In genomic region chr12:22047495-22047894, GRCh38 we compare ENCODE assay signal across 10 cellular contexts. TPM values are rescaled to one million over a fixed set of nuclear protein-coding genes. Genes with fewer than 3 reads are reported as not detected.
DNase-seq lines count a peak whose midpoint lies in the region; TF ChIP-seq lines count a peak whose summit lies in the region.
"Had no signal": no experiment of that assay in that cellular context is flagged by ENCODE, and none has a peak within 500 bp of the region (broad histone marks: within the 10 kb centered on the region; RNA-seq: fewer than 3 reads in every experiment).

No MANE protein-coding gene starts in this region.

- H3K36me3 ChIP-seq in iPS-15b (ENCODE audit: control insufficient read depth, insufficient read depth, low read length), result no peaks in the 10 kb centered on the region

- CTCF ChIA-PET in activated naive CD4-positive, alpha-beta T cell treated with anti-CD3 and anti-CD28 coated beads for 36 hours (lab: Charles Lee), result interaction anchor here (0.7 to 2.1 kb wide), 6 partner anchors 9 to 367 kb away, joined by 3 to 7 read pairs (median 4); no protein-coding TSS in a partner anchor

- no peak overlapping the region for H3K9ac ChIP-seq in iPS-15b (ENCODE audit: low read depth, low read length)

- H3K4me3 Mint-ChIP-seq in activated naive CD4-positive, alpha-beta T cell treated with anti-CD3 and anti-CD28 coated beads for 36 hours, result peak overlapping the region; percentile 95
- peak overlapping the region; percentile 95 for H3K4me3 Mint-ChIP-seq in activated T-helper 1 cell treated with anti-CD3 and anti-CD28 coated beads, Interleukin-12 subunit alpha, Interleukin-12 subunit beta, Interleukin-2, Interleukin-4 antibody, amounts not matched to agents 30 ng/mL and 10 ng/mL and 1 ng/mL, durations not matched to agents 14 hours and 24 hours and 36 hours
- H3K4me3 Mint-ChIP-seq in type B pancreatic cell (peak overlapping the region; percentile 96), CD14-positive monocyte (no peak overlapping the region)

- intact Hi-C loops in activated naive CD4-positive, alpha-beta T cell treated with anti-CD3 and anti-CD28 coated beads for 36 hours (cut with micrococcal nuclease), result loop anchor here (2.0 kb wide), 3 partner anchors 113 to 609 kb away; no protein-coding TSS in a partner anchor
- intact Hi-C loops in activated T-helper 1 cell treated with anti-CD3 and anti-CD28 coated beads, Interleukin-12 subunit alpha, Interleukin-12 subunit beta, Interleukin-2, Interleukin-4 antibody, amounts not matched to agents 30 ng/mL and 10 ng/mL and 1 ng/mL, durations not matched to agents 14 hours and 24 hours and 36 hours (cut with micrococcal nuclease), result loop anchor here (2.0 to 10.0 kb wide), 6 partner anchors 390 to 637 kb away; partner anchors contain the start of genes C2CD5, ETNK1, GOLT1B and LDHB
- intact Hi-C loops in CD14-positive monocyte (cut with micrococcal nuclease), result no loop called here

- H3K4me3 ChIP-seq in iPS-15b (ENCODE audit: low read depth, low read length), result peak overlapping the region; percentile 19

- no peak for DNase-seq in activated naive CD4-positive, alpha-beta T cell treated with anti-CD3 and anti-CD28 coated beads for 36 hours
- no peak for DNase-seq in activated naive CD4-positive, alpha-beta T cell treated with Interleukin-2 at 50 U/mL for 16 hours
- DNase-seq in activated T-helper 1 cell treated with anti-CD3 and anti-CD28 coated beads, Interleukin-12 subunit alpha, Interleukin-12 subunit beta, Interleukin-2, Interleukin-4 antibody, amounts not matched to agents 30 ng/mL and 10 ng/mL and 1 ng/mL, durations not matched to agents 14 hours and 24 hours and 36 hours (ENCODE audit: low spot score), result no peak
- DNase-seq in type B pancreatic cell (ENCODE audit: extremely low spot score, unreplicated experiment), result no peak
- no peak for DNase-seq in nucleus accumbens (lab: John Stamatoyannopoulos, UW)
- DNase-seq in central memory CD4-positive, alpha-beta T cell, result no peak
- DNase-seq in CD14-positive monocyte (ENCODE audit: low spot score), result no peak
- DNase-seq: NCI-H82 had no signal

- H3K4me1 ChIP-seq in iPS-15b (ENCODE audit: control insufficient read depth, insufficient read depth, low read length), result peaks cover 22% of the 10 kb centered on the region

- TF ChIP-seq CTCF in type B pancreatic cell (conservative IDR thresholded peaks at IDR 0.05) (no peak), CD14-positive monocyte (IDR thresholded peaks at IDR 0.05) (no peak)

- no peaks in the 10 kb centered on the region for H3K27me3 Mint-ChIP-seq in activated naive CD4-positive, alpha-beta T cell treated with anti-CD3 and anti-CD28 coated beads for 36 hours (ENCODE audit: low read depth)
- H3K27me3 Mint-ChIP-seq in activated T-helper 1 cell treated with anti-CD3 and anti-CD28 coated beads, Interleukin-12 subunit alpha, Interleukin-12 subunit beta, Interleukin-2, Interleukin-4 antibody, amounts not matched to agents 30 ng/mL and 10 ng/mL and 1 ng/mL, durations not matched to agents 14 hours and 24 hours and 36 hours (ENCODE audit: insufficient read depth), result no peaks in the 10 kb centered on the region
- no peaks in the 10 kb centered on the region for H3K27me3 Mint-ChIP-seq in type B pancreatic cell
- H3K27me3 Mint-ChIP-seq in CD14-positive monocyte (ENCODE audit: low read depth in 3 of 3), result no peaks in the 10 kb centered on the region
- H3K27me3 Mint-ChIP-seq: IgD-negative memory B cell had no signal

- no peak overlapping the region for H3K27ac Mint-ChIP-seq in activated naive CD4-positive, alpha-beta T cell treated with anti-CD3 and anti-CD28 coated beads for 36 hours
- no peak overlapping the region for H3K27ac Mint-ChIP-seq in activated T-helper 1 cell treated with anti-CD3 and anti-CD28 coated beads, Interleukin-12 subunit alpha, Interleukin-12 subunit beta, Interleukin-2, Interleukin-4 antibody, amounts not matched to agents 30 ng/mL and 10 ng/mL and 1 ng/mL, durations not matched to agents 14 hours and 24 hours and 36 hours
- H3K27ac Mint-ChIP-seq in type B pancreatic cell (no peak overlapping the region), CD14-positive monocyte (peak overlapping the region in 1 of 7 donors; percentile 15)

- H3K9me3 Mint-ChIP-seq in activated naive CD4-positive, alpha-beta T cell treated with anti-CD3 and anti-CD28 coated beads for 36 hours, result no peaks in the 10 kb centered on the region
- H3K9me3 Mint-ChIP-seq in activated T-helper 1 cell treated with anti-CD3 and anti-CD28 coated beads, Interleukin-12 subunit alpha, Interleukin-12 subunit beta, Interleukin-2, Interleukin-4 antibody, amounts not matched to agents 30 ng/mL and 10 ng/mL and 1 ng/mL, durations not matched to agents 14 hours and 24 hours and 36 hours, result no peaks in the 10 kb centered on the region
- H3K9me3 Mint-ChIP-seq in type B pancreatic cell (no peaks in the 10 kb centered on the region), CD14-positive monocyte (no peaks in the 10 kb centered on the region)
- H3K9me3 Mint-ChIP-seq: IgD-negative memory B cell had no signal

- peaks cover 11% of the 10 kb centered on the region for H3K36me3 Mint-ChIP-seq in activated naive CD4-positive, alpha-beta T cell treated with anti-CD3 and anti-CD28 coated beads for 36 hours (ENCODE audit: low read depth)
- peaks cover 21% of the 10 kb centered on the region for H3K36me3 Mint-ChIP-seq in activated T-helper 1 cell treated with anti-CD3 and anti-CD28 coated beads, Interleukin-12 subunit alpha, Interleukin-12 subunit beta, Interleukin-2, Interleukin-4 antibody, amounts not matched to agents 30 ng/mL and 10 ng/mL and 1 ng/mL, durations not matched to agents 14 hours and 24 hours and 36 hours (ENCODE audit: low read depth)
- H3K36me3 Mint-ChIP-seq in type B pancreatic cell (peaks cover 18% of the 10 kb centered on the region), CD14-positive monocyte (peaks cover 0 to 4% of the 10 kb centered on the region in 2 donors)

- H3K9me3 ChIP-seq in iPS-15b (ENCODE audit: control insufficient read depth, insufficient read depth, low read length), result no peaks in the 10 kb centered on the region

- H3K27me3 ChIP-seq in iPS-15b (ENCODE audit: control insufficient read depth, insufficient read depth, low read length), result no peaks in the 10 kb centered on the region

- H3K4me1 Mint-ChIP-seq in activated naive CD4-positive, alpha-beta T cell treated with anti-CD3 and anti-CD28 coated beads for 36 hours (ENCODE audit: low read depth), result peaks cover 39% of the 10 kb centered on the region
- peaks cover 47% of the 10 kb centered on the region for H3K4me1 Mint-ChIP-seq in activated T-helper 1 cell treated with anti-CD3 and anti-CD28 coated beads, Interleukin-12 subunit alpha, Interleukin-12 subunit beta, Interleukin-2, Interleukin-4 antibody, amounts not matched to agents 30 ng/mL and 10 ng/mL and 1 ng/mL, durations not matched to agents 14 hours and 24 hours and 36 hours (ENCODE audit: low read depth)
- H3K4me1 Mint-ChIP-seq in type B pancreatic cell (ENCODE audit: unreplicated experiment), result no peaks in the 10 kb centered on the region
- H3K4me1 Mint-ChIP-seq in CD14-positive monocyte, result peaks cover 29% of the 10 kb centered on the region

RNA-seq across cellular contexts. Expression of gene CMAS, which starts 1.5 kb away (rescaled TPM):
- total RNA-seq in activated naive CD4-positive, alpha-beta T cell treated with anti-CD3 and anti-CD28 coated beads for 36 hours, result 10 to 100 TPM; 47.3 to 48.5 TPM
- total RNA-seq in activated T-helper 1 cell treated with anti-CD3 and anti-CD28 coated beads, Interleukin-12 subunit alpha, Interleukin-12 subunit beta, Interleukin-2, Interleukin-4 antibody, amounts not matched to agents 30 ng/mL and 10 ng/mL and 1 ng/mL, durations not matched to agents 14 hours and 24 hours and 36 hours, result 34.1 and 34.9 TPM in 2 replicates
- 33.3 and 85.5 TPM in 2 replicates for total RNA-seq in type B pancreatic cell (ENCODE audit: low replicate concordance)
- 10 to 100 TPM; 28.3 to 33.1 TPM for polyA plus RNA-seq in CD14-positive monocyte

Comparison
In these comparisons a context has a peak if more than half of its experiments do, and no peak if none do; other contexts are left out.
1. H3K4me3 Mint-ChIP-seq: peak in activated naive CD4-positive, alpha-beta T cell treated with anti-CD3 and anti-CD28 coated beads for 36 hours (single experiment), activated T-helper 1 cell treated with anti-CD3 and anti-CD28 coated beads, Interleukin-12 subunit alpha, Interleukin-12 subunit beta, Interleukin-2, Interleukin-4 antibody, amounts not matched to agents 30 ng/mL and 10 ng/mL and 1 ng/mL, durations not matched to agents 14 hours and 24 hours and 36 hours (single experiment) and type B pancreatic cell (single experiment); none in CD14-positive monocyte (0 of 2).
2. intact Hi-C loops: an anchor here in activated naive CD4-positive, alpha-beta T cell treated with anti-CD3 and anti-CD28 coated beads for 36 hours (2.0 kb wide) and activated T-helper 1 cell treated with anti-CD3 and anti-CD28 coated beads, Interleukin-12 subunit alpha, Interleukin-12 subunit beta, Interleukin-2, Interleukin-4 antibody, amounts not matched to agents 30 ng/mL and 10 ng/mL and 1 ng/mL, durations not matched to agents 14 hours and 24 hours and 36 hours (2.0 to 10.0 kb wide); none called in CD14-positive monocyte.